20 cellular contexts compared by ENCODE assay signal in the genomic region with DNA sequence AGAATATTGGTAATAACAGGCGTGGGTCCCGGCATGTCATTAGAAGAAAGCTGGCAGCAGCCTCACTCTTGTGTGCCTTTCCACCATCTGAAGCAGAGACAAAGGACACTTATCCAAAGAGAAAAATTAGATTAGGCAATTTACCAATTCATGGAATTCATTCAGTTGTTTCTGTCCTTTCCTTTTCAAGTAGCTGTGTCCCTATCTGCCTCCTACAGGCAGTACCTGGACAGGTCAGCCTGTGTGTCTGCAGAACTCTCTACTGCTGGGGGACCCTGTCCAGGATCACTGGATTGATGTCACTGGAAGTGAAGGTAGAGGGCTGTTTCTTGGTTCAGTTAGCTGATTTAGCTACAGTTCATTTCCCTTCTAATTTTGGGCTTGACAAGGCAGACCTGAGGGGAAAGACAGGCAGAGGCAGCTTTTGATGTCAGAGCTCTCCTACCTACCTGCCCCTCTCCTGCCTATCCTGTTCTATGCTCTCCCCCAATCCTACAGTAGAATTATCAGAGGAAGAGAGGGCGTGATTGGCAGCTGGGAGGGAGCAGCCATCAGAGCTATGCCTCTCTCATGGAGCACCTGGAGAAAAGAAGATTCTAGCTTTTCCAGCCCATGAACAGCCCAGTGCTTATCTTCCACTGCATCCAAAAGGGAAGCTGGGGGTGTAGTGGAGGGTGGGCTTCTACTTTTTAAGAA.
"Had no signal": no experiment of that assay in that cellular context is flagged by ENCODE, and none has a peak within 500 bp of the region (broad histone marks: within the 10 kb centered on the region; RNA-seq: fewer than 3 reads in every experiment).

No MANE protein-coding gene starts in this region.

- ATAC-seq: activated CD8-positive, alpha-beta memory T cell treated with anti-CD3 and anti-CD28 coated beads, Interleukin-2, amount 10 ng/mL, durations not matched to agents 7 days and 5 days; activated CD8-positive, alpha-beta T cell treated with anti-CD3 and anti-CD28 coated beads for 36 hours; activated naive CD8-positive, alpha-beta T cell treated with anti-CD3 and anti-CD28 coated beads, Interleukin-2, amount 50 U/mL, for 24 hours; left lobe of liver; lower lobe of right lung; naive thymus-derived CD4-positive, alpha-beta T cell; pancreas; right lobe of liver; T-helper 17 cell had no signal

- H3K27ac ChIP-seq: lower lobe of right lung, pancreas, right lobe of liver, skin epidermis, tibial artery had no signal

- H3K27me3 ChIP-seq: pancreas, right lobe of liver, tibial artery had no signal

- H3K36me3 Mint-ChIP-seq: activated CD8-positive, alpha-beta memory T cell treated with anti-CD3 and anti-CD28 coated beads, Interleukin-2, amount 10 ng/mL, durations not matched to agents 7 days and 5 days; immature natural killer cell had no signal

- H3K4me1 Mint-ChIP-seq: activated CD4-positive, alpha-beta T cell treated with anti-CD3 and anti-CD28 coated beads, Interleukin-2, amount 10 ng/mL, durations not matched to agents 7 days and 5 days; activated CD8-positive, alpha-beta memory T cell treated with anti-CD3 and anti-CD28 coated beads, Interleukin-2, amount 10 ng/mL, durations not matched to agents 7 days and 5 days; activated naive CD8-positive, alpha-beta T cell treated with anti-CD3 and anti-CD28 coated beads, Interleukin-2, amount 50 U/mL, for 24 hours; immature natural killer cell; naive thymus-derived CD4-positive, alpha-beta T cell had no signal

- H3K36me3 ChIP-seq: lower lobe of right lung, pancreas, right lobe of liver, tibial artery had no signal

- H3K4me3 Mint-ChIP-seq: activated CD4-positive, alpha-beta T cell treated with anti-CD3 and anti-CD28 coated beads, Interleukin-2, amount 10 ng/mL, durations not matched to agents 7 days and 5 days; activated CD8-positive, alpha-beta memory T cell treated with anti-CD3 and anti-CD28 coated beads, Interleukin-2, amount 10 ng/mL, durations not matched to agents 7 days and 5 days; activated CD8-positive, alpha-beta T cell treated with anti-CD3 and anti-CD28 coated beads for 36 hours; activated naive CD8-positive, alpha-beta T cell treated with anti-CD3 and anti-CD28 coated beads, Interleukin-2, amount 50 U/mL, for 24 hours; immature natural killer cell; naive thymus-derived CD4-positive, alpha-beta T cell; stimulated activated naive CD8-positive, alpha-beta T cell treated with anti-CD3 and anti-CD28 coated beads, Interleukin-15, Interleukin-2, amounts not matched to agents 100 ng/mL and 50 ng/mL, for 24 hours; T-helper 17 cell had no signal

- H3K9me3 Mint-ChIP-seq: activated CD4-positive, alpha-beta T cell treated with anti-CD3 and anti-CD28 coated beads, Interleukin-2, amount 10 ng/mL, durations not matched to agents 7 days and 5 days; activated CD8-positive, alpha-beta T cell treated with anti-CD3 and anti-CD28 coated beads for 36 hours; activated naive CD8-positive, alpha-beta T cell treated with anti-CD3 and anti-CD28 coated beads, Interleukin-2, amount 50 U/mL, for 24 hours; stimulated activated naive CD8-positive, alpha-beta T cell treated with anti-CD3 and anti-CD28 coated beads, Interleukin-15, Interleukin-2, amounts not matched to agents 100 ng/mL and 50 ng/mL, for 24 hours had no signal

- DNase-seq: activated CD4-positive, alpha-beta T cell treated with anti-CD3 and anti-CD28 coated beads, Interleukin-2, amount 10 ng/mL, durations not matched to agents 7 days and 5 days; activated CD4-positive, CD25-positive, alpha-beta regulatory T cell treated with anti-CD3 and anti-CD28 coated beads, Interleukin-2, amount 50 U/mL, for 72 hours; activated CD8-positive, alpha-beta memory T cell treated with anti-CD3 and anti-CD28 coated beads, Interleukin-2, amount 10 ng/mL, durations not matched to agents 7 days and 5 days; activated CD8-positive, alpha-beta T cell treated with anti-CD3 and anti-CD28 coated beads for 36 hours; activated effector memory CD4-positive, alpha-beta T cell treated with anti-CD3 and anti-CD28 coated beads, Interleukin-2, amount 50 U/mL, for 16 hours; activated naive CD4-positive, alpha-beta T cell treated with anti-CD3 and anti-CD28 coated beads, Interleukin-2, amount 50 U/mL, for 16 hours; activated naive CD8-positive, alpha-beta T cell treated with anti-CD3 and anti-CD28 coated beads, Interleukin-2, amount 50 U/mL, for 24 hours; activated T-cell treated with anti-CD3 and anti-CD28 coated beads for 4 hours; foreskin fibroblast; immature natural killer cell; lower lobe of right lung; naive thymus-derived CD4-positive, alpha-beta T cell; pancreas; right lobe of liver; stimulated activated CD4-positive, alpha-beta T cell treated with anti-CD3 and anti-CD28 coated beads, Interleukin-1b, Interleukin-23, amount 100 ng/mL, for 48 hours; T-helper 17 cell; tibial artery had no signal

- H3K27ac Mint-ChIP-seq: activated CD4-positive, alpha-beta T cell treated with anti-CD3 and anti-CD28 coated beads, Interleukin-2, amount 10 ng/mL, durations not matched to agents 7 days and 5 days; activated CD8-positive, alpha-beta memory T cell treated with anti-CD3 and anti-CD28 coated beads, Interleukin-2, amount 10 ng/mL, durations not matched to agents 7 days and 5 days; activated CD8-positive, alpha-beta T cell treated with anti-CD3 and anti-CD28 coated beads for 36 hours; activated naive CD8-positive, alpha-beta T cell treated with anti-CD3 and anti-CD28 coated beads, Interleukin-2, amount 50 U/mL, for 24 hours; immature natural killer cell; naive thymus-derived CD4-positive, alpha-beta T cell; stimulated activated naive CD8-positive, alpha-beta T cell treated with anti-CD3 and anti-CD28 coated beads, Interleukin-15, Interleukin-2, amounts not matched to agents 100 ng/mL and 50 ng/mL, for 24 hours; T-helper 17 cell had no signal

- H3K4me3 ChIP-seq: lower lobe of right lung, pancreas, right lobe of liver, skin epidermis, tibial artery had no signal

- H3K4me1 ChIP-seq: lower lobe of right lung, pancreas, right lobe of liver, tibial artery had no signal

- H3K9me3 ChIP-seq: lower lobe of right lung, pancreas, right lobe of liver, tibial artery had no signal
